12 cellular contexts compared by ENCODE assay signal in the genomic region with DNA sequence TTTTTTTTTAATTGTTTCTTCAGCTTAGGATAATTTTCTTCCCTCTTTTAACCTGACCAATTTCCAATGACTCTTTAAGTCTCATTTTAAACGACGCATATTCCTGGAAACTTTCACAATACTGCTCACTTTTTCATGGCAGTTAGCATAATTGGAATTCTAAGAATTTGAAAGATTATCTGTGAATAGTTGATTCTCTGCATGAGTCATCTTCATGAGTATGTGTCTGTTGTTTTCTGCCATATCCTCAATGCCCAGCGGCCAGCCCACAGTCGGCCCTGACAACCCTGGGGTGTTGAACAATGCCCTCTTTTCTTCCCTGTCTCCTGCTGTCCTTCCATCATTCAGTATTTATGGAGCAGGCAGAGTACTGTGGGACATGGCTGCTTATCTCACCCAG.
DNase-seq lines count a peak whose midpoint lies in the region; ATAC-seq, FAIRE-seq and TF ChIP-seq lines count a peak whose summit lies in the region.
"Had no signal": no experiment of that assay in that cellular context is flagged by ENCODE, and none has a peak within 500 bp of the region (broad histone marks: within the 10 kb centered on the region; RNA-seq: fewer than 3 reads in every experiment).

No MANE protein-coding gene starts in this region.

- no peak overlapping the region for H3K4me3 ChIP-seq in fibroblast of villous mesenchyme (ENCODE audit: low read depth, low read length)
- no peak overlapping the region for H3K4me3 ChIP-seq in spleen

- no peak for FAIRE-seq in RCC 7860 (lab: Jason Lieb, UNC)

- DNase-seq in EL (peak; percentile 78), RCC 7860 (ENCODE audit: low spot score) (peak; percentile 60), fibroblast of villous mesenchyme (ENCODE audit: low read depth) (peak; percentile 7), putamen (ENCODE audit: low spot score) (peak; percentile 54), NCI-H748 (lab: John Stamatoyannopoulos, UW; ENCODE audit: unreplicated experiment) (no peak), spleen (no peak)
- DNase-seq: activated T-cell treated with anti-CD3 and anti-CD28 coated beads, Interleukin-2, amount 50 U/mL, for 24 hours; Calu3; naive B cell; NCI-H1105 had no signal

- H3K27ac ChIP-seq in spleen = no peak overlapping the region

- peaks cover 0 to 7% (median 0%) of the 10 kb centered on the region in 8 donors for H3K9me3 ChIP-seq in spleen

- ATAC-seq in HG02759 (IDR thresholded peaks at IDR 0.05; ENCODE audit: unreplicated experiment) (no peak), GM19324 (IDR thresholded peaks at IDR 0.05; ENCODE audit: low FRiP score, unreplicated experiment) (no peak)

- TF ChIP-seq CTCF in fibroblast of villous mesenchyme (IDR thresholded peaks at IDR 0.05; ENCODE audit: insufficient read depth, low read depth, low read length) (no peak), spleen (IDR thresholded peaks at IDR 0.05 in 8 of 11, conservative IDR thresholded peaks at IDR 0.05 in 3 of 11) (no peak)

- H3K27me3 ChIP-seq in spleen (replicated peaks in 1 of 7) = no peaks in the 10 kb centered on the region

- no peaks in the 10 kb centered on the region for H3K36me3 ChIP-seq in spleen

- intact Hi-C loops in spleen (cut with DNase I; ENCODE audit: low total_unique reads) = no loop called here

- WGBS in spleen, 5 donors = 78 to 88% (median 83%) methylated on average over 4 of the region's 4 CpGs

- H3K4me1 ChIP-seq in spleen = no peaks in the 10 kb centered on the region

- no peak for TF ChIP-seq POLR2A in spleen (IDR thresholded peaks at IDR 0.05)

Comparison
In these comparisons a context has a peak if more than half of its experiments do, and no peak if none do; other contexts are left out.
1. DNase-seq: peak in EL (single experiment), RCC 7860 (single experiment), fibroblast of villous mesenchyme (single experiment) and putamen (single experiment); none in NCI-H748 (single experiment) and spleen (single experiment).